Comparison of ENCODE assay signal across 1 cellular context in the genomic region with DNA sequence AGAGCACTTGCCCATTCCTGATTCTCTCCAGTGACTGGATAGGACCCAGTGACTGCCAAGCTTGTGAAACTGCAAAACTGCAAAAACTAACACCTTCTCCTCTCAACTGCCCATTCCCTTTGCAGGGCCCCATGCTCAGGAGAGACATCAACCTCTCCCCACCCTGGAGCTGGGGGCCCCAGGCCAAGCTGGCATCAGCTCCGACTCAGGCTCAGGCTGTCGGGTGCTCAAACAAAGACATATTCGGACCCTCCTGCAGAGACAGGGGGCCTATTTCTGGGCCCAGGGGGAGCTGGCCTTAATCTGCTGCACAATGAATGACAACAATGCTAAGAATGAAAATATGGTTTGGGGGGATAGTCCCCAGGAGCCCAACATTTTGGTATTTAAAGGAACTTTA.
TF ChIP-seq lines count a peak whose summit lies in the region.

No MANE protein-coding gene starts in this region.

TF ChIP-seq in GM23338, 12 proteins besides CTCF, POLR2A, EP300 and RAD21:
- TF ChIP-seq ZNF114 (CRISPR knock-in tag; IDR thresholded peaks at IDR 0.05) (no peak), ZNF331 (CRISPR knock-in tag; IDR thresholded peaks at IDR 0.05; ENCODE audit: low read depth) (no peak), NANOG (IDR thresholded peaks at IDR 0.05; ENCODE audit: borderline replicate concordance) (no peak), JUNB (IDR thresholded peaks at IDR 0.05; ENCODE audit: unreplicated experiment) (no peak), CREB1 (CRISPR knock-in tag; IDR thresholded peaks at IDR 0.05; ENCODE audit: low read depth) (no peak), POLR2AphosphoS5 (IDR thresholded peaks at IDR 0.05; ENCODE audit: low read depth) (no peak), EZH2 (IDR thresholded peaks at IDR 0.05; ENCODE audit: low read depth, unreplicated experiment) (no peak)
- TF ChIP-seq, protein P1, sequence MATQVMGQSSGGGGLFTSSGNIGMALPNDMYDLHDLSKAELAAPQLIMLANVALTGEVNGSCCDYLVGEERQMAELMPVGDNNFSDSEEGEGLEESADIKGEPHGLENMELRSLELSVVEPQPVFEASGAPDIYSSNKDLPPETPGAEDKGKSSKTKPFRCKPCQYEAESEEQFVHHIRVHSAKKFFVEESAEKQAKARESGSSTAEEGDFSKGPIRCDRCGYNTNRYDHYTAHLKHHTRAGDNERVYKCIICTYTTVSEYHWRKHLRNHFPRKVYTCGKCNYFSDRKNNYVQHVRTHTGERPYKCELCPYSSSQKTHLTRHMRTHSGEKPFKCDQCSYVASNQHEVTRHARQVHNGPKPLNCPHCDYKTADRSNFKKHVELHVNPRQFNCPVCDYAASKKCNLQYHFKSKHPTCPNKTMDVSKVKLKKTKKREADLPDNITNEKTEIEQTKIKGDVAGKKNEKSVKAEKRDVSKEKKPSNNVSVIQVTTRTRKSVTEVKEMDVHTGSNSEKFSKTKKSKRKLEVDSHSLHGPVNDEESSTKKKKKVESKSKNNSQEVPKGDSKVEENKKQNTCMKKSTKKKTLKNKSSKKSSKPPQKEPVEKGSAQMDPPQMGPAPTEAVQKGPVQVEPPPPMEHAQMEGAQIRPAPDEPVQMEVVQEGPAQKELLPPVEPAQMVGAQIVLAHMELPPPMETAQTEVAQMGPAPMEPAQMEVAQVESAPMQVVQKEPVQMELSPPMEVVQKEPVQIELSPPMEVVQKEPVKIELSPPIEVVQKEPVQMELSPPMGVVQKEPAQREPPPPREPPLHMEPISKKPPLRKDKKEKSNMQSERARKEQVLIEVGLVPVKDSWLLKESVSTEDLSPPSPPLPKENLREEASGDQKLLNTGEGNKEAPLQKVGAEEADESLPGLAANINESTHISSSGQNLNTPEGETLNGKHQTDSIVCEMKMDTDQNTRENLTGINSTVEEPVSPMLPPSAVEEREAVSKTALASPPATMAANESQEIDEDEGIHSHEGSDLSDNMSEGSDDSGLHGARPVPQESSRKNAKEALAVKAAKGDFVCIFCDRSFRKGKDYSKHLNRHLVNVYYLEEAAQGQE (IDR thresholded peaks at IDR 0.05; ENCODE audit: unreplicated experiment), result no peak
- TF ChIP-seq, protein P2, sequence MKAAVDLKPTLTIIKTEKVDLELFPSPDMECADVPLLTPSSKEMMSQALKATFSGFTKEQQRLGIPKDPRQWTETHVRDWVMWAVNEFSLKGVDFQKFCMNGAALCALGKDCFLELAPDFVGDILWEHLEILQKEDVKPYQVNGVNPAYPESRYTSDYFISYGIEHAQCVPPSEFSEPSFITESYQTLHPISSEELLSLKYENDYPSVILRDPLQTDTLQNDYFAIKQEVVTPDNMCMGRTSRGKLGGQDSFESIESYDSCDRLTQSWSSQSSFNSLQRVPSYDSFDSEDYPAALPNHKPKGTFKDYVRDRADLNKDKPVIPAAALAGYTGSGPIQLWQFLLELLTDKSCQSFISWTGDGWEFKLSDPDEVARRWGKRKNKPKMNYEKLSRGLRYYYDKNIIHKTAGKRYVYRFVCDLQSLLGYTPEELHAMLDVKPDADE (IDR thresholded peaks at IDR 0.05), result no peak
- TF ChIP-seq, protein P3, sequence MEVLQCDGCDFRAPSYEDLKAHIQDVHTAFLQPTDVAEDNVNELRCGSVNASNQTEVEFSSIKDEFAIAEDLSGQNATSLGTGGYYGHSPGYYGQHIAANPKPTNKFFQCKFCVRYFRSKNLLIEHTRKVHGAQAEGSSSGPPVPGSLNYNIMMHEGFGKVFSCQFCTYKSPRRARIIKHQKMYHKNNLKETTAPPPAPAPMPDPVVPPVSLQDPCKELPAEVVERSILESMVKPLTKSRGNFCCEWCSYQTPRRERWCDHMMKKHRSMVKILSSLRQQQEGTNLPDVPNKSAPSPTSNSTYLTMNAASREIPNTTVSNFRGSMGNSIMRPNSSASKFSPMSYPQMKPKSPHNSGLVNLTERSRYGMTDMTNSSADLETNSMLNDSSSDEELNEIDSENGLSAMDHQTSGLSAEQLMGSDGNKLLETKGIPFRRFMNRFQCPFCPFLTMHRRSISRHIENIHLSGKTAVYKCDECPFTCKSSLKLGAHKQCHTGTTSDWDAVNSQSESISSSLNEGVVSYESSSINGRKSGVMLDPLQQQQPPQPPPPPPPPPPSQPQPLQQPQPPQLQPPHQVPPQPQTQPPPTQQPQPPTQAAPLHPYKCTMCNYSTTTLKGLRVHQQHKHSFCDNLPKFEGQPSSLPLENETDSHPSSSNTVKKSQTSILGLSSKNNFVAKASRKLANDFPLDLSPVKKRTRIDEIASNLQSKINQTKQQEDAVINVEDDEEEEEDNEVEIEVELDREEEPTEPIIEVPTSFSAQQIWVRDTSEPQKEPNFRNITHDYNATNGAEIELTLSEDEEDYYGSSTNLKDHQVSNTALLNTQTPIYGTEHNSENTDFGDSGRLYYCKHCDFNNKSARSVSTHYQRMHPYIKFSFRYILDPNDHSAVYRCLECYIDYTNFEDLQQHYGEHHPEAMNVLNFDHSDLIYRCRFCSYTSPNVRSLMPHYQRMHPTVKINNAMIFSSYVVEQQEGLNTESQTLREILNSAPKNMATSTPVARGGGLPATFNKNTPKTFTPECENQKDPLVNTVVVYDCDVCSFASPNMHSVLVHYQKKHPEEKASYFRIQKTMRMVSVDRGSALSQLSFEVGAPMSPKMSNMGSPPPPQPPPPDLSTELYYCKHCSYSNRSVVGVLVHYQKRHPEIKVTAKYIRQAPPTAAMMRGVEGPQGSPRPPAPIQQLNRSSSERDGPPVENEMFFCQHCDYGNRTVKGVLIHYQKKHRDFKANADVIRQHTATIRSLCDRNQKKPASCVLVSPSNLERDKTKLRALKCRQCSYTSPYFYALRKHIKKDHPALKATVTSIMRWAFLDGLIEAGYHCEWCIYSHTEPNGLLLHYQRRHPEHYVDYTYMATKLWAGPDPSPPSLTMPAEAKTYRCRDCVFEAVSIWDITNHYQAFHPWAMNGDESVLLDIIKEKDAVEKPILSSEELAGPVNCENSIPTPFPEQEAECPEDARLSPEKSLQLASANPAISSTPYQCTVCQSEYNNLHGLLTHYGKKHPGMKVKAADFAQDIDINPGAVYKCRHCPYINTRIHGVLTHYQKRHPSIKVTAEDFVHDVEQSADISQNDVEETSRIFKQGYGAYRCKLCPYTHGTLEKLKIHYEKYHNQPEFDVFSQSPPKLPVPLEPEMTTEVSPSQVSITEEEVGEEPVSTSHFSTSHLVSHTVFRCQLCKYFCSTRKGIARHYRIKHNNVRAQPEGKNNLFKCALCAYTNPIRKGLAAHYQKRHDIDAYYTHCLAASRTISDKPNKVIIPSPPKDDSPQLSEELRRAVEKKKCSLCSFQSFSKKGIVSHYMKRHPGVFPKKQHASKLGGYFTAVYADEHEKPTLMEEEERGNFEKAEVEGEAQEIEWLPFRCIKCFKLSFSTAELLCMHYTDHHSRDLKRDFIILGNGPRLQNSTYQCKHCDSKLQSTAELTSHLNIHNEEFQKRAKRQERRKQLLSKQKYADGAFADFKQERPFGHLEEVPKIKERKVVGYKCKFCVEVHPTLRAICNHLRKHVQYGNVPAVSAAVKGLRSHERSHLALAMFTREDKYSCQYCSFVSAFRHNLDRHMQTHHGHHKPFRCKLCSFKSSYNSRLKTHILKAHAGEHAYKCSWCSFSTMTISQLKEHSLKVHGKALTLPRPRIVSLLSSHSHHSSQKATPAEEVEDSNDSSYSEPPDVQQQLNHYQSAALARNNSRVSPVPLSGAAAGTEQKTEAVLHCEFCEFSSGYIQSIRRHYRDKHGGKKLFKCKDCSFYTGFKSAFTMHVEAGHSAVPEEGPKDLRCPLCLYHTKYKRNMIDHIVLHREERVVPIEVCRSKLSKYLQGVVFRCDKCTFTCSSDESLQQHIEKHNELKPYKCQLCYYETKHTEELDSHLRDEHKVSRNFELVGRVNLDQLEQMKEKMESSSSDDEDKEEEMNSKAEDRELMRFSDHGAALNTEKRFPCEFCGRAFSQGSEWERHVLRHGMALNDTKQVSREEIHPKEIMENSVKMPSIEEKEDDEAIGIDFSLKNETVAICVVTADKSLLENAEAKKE (CRISPR knock-in tag; IDR thresholded peaks at IDR 0.05), result no peak
